Comparison of ENCODE assay signal across 1 cellular context in genomic region chr2:11132036-11132671, GRCh38.
A peak's percentile ranks its signal among the peaks of the same experiment; 100 is the strongest.
TF ChIP-seq lines count a peak whose summit lies in the region.

No MANE protein-coding gene starts in this region.

TF ChIP-seq in K562, 482 proteins besides CTCF, POLR2A, EP300 and RAD21 (continued from another document):
- no peak for TF ChIP-seq SRF (CRISPR knock-in tag; IDR thresholded peaks at IDR 0.05)
- TF ChIP-seq BCOR (IDR thresholded peaks at IDR 0.05), result peak; percentile 49; the same call in 1 of the 2 replicates
- TF ChIP-seq ZNF23 (CRISPR knock-in tag; IDR thresholded peaks at IDR 0.05), result no peak
- TF ChIP-seq POLR2H (tag; IDR thresholded peaks at IDR 0.05; ENCODE audit: low read depth), result no peak
- TF ChIP-seq FOSL1 (tag; conservative IDR thresholded peaks at IDR 0.05), result no peak
- TF ChIP-seq RBM25 (IDR thresholded peaks at IDR 0.05; ENCODE audit: low read depth, low read length, severe bottlenecking), result peak; percentile 78
- TF ChIP-seq MAFK (IDR thresholded peaks at IDR 0.05; ENCODE audit: low read length), result no peak
- no peak for TF ChIP-seq RFX7 (CRISPR knock-in tag; IDR thresholded peaks at IDR 0.05)
- no peak for TF ChIP-seq EZH2 (IDR thresholded peaks at IDR 0.05; ENCODE audit: borderline replicate concordance, low read depth, low read length)
- no peak for TF ChIP-seq CBFA2T2 (conservative IDR thresholded peaks at IDR 0.05)
- no peak for TF ChIP-seq NFE2L1 (tag; IDR thresholded peaks at IDR 0.05; ENCODE audit: borderline replicate concordance, low read depth)
- no peak for TF ChIP-seq ID3 (CRISPR knock-in tag; IDR thresholded peaks at IDR 0.05)
- peak; percentile 8; the same call in 1 of the 2 replicates for TF ChIP-seq ID3 (tag; IDR thresholded peaks at IDR 0.05)
